ENCODE assay signal across 32 cellular contexts in the genomic region with DNA sequence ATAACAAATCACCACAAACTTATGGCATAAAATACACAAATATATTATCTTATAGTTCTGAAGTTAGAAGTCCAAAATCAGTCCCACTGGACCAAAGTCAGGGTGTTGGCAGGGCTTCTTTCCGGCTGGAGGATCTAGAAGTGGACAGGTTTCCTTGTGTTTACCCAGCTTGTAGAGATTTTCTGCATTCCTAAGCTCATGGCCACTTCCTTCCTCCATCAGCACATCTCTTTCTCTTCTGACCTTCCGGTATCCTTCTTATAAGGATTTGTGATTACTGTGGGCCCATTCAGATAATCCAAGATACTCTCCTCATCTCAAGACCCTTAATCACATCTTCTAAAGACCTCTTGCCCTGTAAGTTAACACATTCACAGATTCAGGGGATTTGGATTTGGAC.
"Had no signal": no experiment of that assay in that cellular context is flagged by ENCODE, and none has a peak within 500 bp of the region (broad histone marks: within the 10 kb centered on the region; RNA-seq: fewer than 3 reads in every experiment).

No MANE protein-coding gene starts in this region.

- H3K4me1 ChIP-seq: adrenal gland, body of pancreas, breast epithelium, SJCRH30 had no signal

- H3K9me3 ChIP-seq: adrenal gland, body of pancreas, breast epithelium, SJCRH30 had no signal

- DNase-seq: activated CD4-positive, alpha-beta T cell treated with anti-CD3 and anti-CD28 coated beads for 36 hours; activated CD4-positive, alpha-beta T cell treated with anti-CD3 and anti-CD28 coated beads, Interleukin-2, amount 10 ng/mL, durations not matched to agents 7 days and 5 days; activated CD4-positive, alpha-beta T cell treated with anti-CD3 and anti-CD28 coated beads, Interleukin-2, amount 50 U/mL, for 48 hours; activated CD8-positive, alpha-beta memory T cell treated with anti-CD3 and anti-CD28 coated beads, Interleukin-2, amount 50 U/mL, for 4 hours; activated gamma-delta T cell treated with Interleukin-2 at 50 U/mL for 16 hours; activated naive CD4-positive, alpha-beta T cell treated with anti-CD3 and anti-CD28 coated beads for 36 hours; activated T-cell treated with anti-CD3 and anti-CD28 coated beads for 4 hours; activated T-cell treated with anti-CD3 and anti-CD28 coated beads, Interleukin-2, amount 50 U/mL, for 4 hours; adrenal gland; body of pancreas; cerebellar nuclear complex; Karpas-422; NCI-H1048; NCI-H1105 treated with DMSO at 0.1 percent for 48 hours; NCI-H1436 treated with DMSO at 0.1 percent for 48 hours; NCI-H187; NCI-H2029 treated with DMSO at 0.1 percent for 48 hours; NCI-H2107; NCI-H2171; NCI-H446; NCI-H510A treated with DMSO at 0.1 percent for 48 hours; NCI-H526 treated with DMSO at 0.1 percent for 48 hours; NCI-H774; SHP77; SJCRH30; T1000 had no signal

- H3K27ac ChIP-seq: body of pancreas, breast epithelium, SJCRH30, SK-N-MC had no signal

- ATAC-seq: activated CD4-positive, alpha-beta T cell treated with anti-CD3 and anti-CD28 coated beads for 36 hours; activated CD4-positive, CD25-positive, alpha-beta regulatory T cell treated with anti-CD3 and anti-CD28 coated beads, Interleukin-2, amount 50 U/mL, for 24 hours; activated naive CD4-positive, alpha-beta T cell treated with anti-CD3 and anti-CD28 coated beads, Interleukin-2, amount 50 U/mL, for 72 hours; activated T-cell treated with anti-CD3 and anti-CD28 coated beads, Interleukin-2, amount 50 U/mL, for 4 hours; body of pancreas; Panc1 had no signal

- H3K27me3 ChIP-seq: adrenal gland, body of pancreas, breast epithelium, SJCRH30 had no signal

- H3K36me3 ChIP-seq: adrenal gland, breast epithelium, SJCRH30 had no signal

- FAIRE-seq: astrocyte had no signal

- H3K4me3 ChIP-seq: adrenal gland, body of pancreas, breast epithelium, SJCRH30, SK-N-MC had no signal
